ENCODE assay signal across 7 cellular contexts in the genomic region with DNA sequence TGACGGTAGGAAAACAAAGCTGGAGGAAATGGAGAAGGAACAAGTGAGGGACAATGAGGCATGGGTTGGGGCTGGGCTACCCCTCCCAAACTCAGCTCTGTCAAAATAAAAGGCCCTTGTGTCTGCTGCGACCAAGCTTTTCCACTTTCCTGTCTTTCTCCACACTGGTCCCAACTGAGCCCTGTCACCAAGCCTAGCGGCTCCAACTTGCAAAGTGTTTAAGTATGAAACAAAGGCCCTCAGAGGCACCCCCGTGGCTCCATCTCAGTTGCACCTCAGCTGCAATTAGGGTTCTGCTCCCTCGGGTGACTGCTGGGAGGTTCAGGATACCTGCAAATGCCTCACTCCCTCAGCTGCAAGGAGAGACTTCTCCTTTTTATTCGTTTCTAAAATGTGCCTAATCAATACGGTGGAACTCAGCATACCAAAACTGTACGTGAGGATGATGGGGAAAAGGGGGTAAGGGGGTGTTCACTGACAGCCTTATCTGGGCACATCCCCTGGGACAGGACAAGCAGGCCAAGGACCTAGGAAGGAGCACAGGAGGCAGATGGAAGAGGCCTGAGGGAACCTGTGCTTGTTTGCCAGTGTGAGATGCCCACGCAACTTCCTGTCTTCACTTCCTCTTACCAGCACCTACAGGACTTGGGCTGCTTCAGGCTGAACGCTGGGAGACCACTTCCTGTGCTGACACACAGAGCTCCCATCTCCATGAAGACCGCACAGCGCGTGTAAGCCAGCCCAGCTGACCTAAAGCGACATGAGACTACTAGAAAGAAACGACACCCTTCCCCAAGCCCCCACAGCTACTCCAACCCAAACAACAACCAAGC. TPM values are rescaled to one million over a fixed set of nuclear protein-coding genes. Genes with fewer than 3 reads are reported as not detected.
DNase-seq lines count a peak whose midpoint lies in the region; ATAC-seq and TF ChIP-seq lines count a peak whose summit lies in the region.

No MANE protein-coding gene starts in this region.

- peak overlapping the region; percentile 54 to 90 (median 76) for H3K4me3 Mint-ChIP-seq in IgD-negative memory B cell
- H3K4me3 Mint-ChIP-seq in activated CD4-positive, alpha-beta memory T cell treated with anti-CD3 and anti-CD28 coated beads for 36 hours = peak overlapping the region; percentile 76

- H3K36me3 Mint-ChIP-seq in IgD-negative memory B cell = peaks cover 16% of the 10 kb centered on the region
- peaks cover 91% of the 10 kb centered on the region for H3K36me3 Mint-ChIP-seq in activated CD4-positive, alpha-beta memory T cell treated with anti-CD3 and anti-CD28 coated beads for 36 hours

- H3K4me1 ChIP-seq in esophagus muscularis mucosa = peaks cover 16 to 37% (median 31%) of the 10 kb centered on the region in 4 donors

- H3K9me3 ChIP-seq in esophagus muscularis mucosa = no peaks in the 10 kb centered on the region

- POLR2A ChIA-PET in activated CD4-positive, alpha-beta memory T cell treated with anti-CD3 and anti-CD28 coated beads for 36 hours (lab: Charles Lee) = interaction anchor here (1.0 to 6.1 kb wide), 13 partner anchors 9 to 228 kb away, joined by 3 to 96 read pairs (median 11); a partner anchor contains a TSS

- intact Hi-C loops in activated CD4-positive, alpha-beta memory T cell treated with anti-CD3 and anti-CD28 coated beads for 36 hours (cut with micrococcal nuclease) = loop anchor here (1.0 to 2.0 kb wide), 6 partner anchors 9 to 127 kb away; a partner anchor contains a TSS
- intact Hi-C loops in esophagus muscularis mucosa (cut with DNase I) = loop anchor here (5.0 kb wide), 1 partner anchor 134 kb away; no protein-coding TSS in a partner anchor

- TF ChIP-seq CTCF in esophagus muscularis mucosa (IDR thresholded peaks at IDR 0.05) = no peak

- peak overlapping the region; percentile 85 to 99 (median 98) for H3K27ac Mint-ChIP-seq in IgD-negative memory B cell
- peak overlapping the region; percentile 99 for H3K27ac Mint-ChIP-seq in activated CD4-positive, alpha-beta memory T cell treated with anti-CD3 and anti-CD28 coated beads for 36 hours

- H3K4me3 ChIP-seq in esophagus muscularis mucosa = no peak overlapping the region

- no peak for TF ChIP-seq POLR2A in esophagus muscularis mucosa (IDR thresholded peaks at IDR 0.05; ENCODE audit: low read depth)

- H3K36me3 ChIP-seq in esophagus muscularis mucosa = peaks cover 53 to 97% (median 93%) of the 10 kb centered on the region in 4 donors

- no peaks in the 10 kb centered on the region for H3K27me3 ChIP-seq in esophagus muscularis mucosa

- CTCF ChIA-PET in activated CD4-positive, alpha-beta memory T cell treated with anti-CD3 and anti-CD28 coated beads for 36 hours (lab: Charles Lee) = interaction anchor here (0.6 to 8.4 kb wide), 17 partner anchors 9 to 138 kb away, joined by 3 to 288 read pairs (median 5); a partner anchor contains a TSS

- TF ChIP-seq EP300 in esophagus muscularis mucosa (IDR thresholded peaks at IDR 0.05) = no peak

- peaks cover 45 to 77% (median 57%) of the 10 kb centered on the region in 3 donors for H3K4me1 Mint-ChIP-seq in IgD-negative memory B cell
- H3K4me1 Mint-ChIP-seq in activated CD4-positive, alpha-beta memory T cell treated with anti-CD3 and anti-CD28 coated beads for 36 hours (ENCODE audit: low read depth) = peaks cover 87% of the 10 kb centered on the region

- peak overlapping the region; percentile 28 to 57 (median 46) for H3K27ac ChIP-seq in esophagus muscularis mucosa (replicated peaks in 1 of 4)

- peak; percentile 87 for ATAC-seq in GM19463 (IDR thresholded peaks at IDR 0.05; ENCODE audit: unreplicated experiment)

- 63% methylated on average over 15 of the region's 15 CpGs for WGBS in esophagus muscularis mucosa

- H3K27me3 Mint-ChIP-seq in IgD-negative memory B cell = no peaks in the 10 kb centered on the region
- no peaks in the 10 kb centered on the region for H3K27me3 Mint-ChIP-seq in activated CD4-positive, alpha-beta memory T cell treated with anti-CD3 and anti-CD28 coated beads for 36 hours

- H3K9me3 Mint-ChIP-seq in IgD-negative memory B cell = no peaks in the 10 kb centered on the region
- H3K9me3 Mint-ChIP-seq in activated CD4-positive, alpha-beta memory T cell treated with anti-CD3 and anti-CD28 coated beads for 36 hours = no peaks in the 10 kb centered on the region

- DNase-seq in activated CD4-positive, alpha-beta memory T cell treated with anti-CD3 and anti-CD28 coated beads for 36 hours = peak; percentile 92
- DNase-seq in esophagus muscularis mucosa (ENCODE audit: extremely low spot score) = no peak
- DNase-seq in stimulated activated CD4-positive, alpha-beta T cell treated with anti-CD3 and anti-CD28 coated beads, Interleukin-15, amount 100 ng/mL, for 1 hour (ENCODE audit: low read depth in 1 of 2, low spot score in 1 of 2) = peak; percentile 45 to 62
- DNase-seq in NCI-H2107 treated with DMSO at 0.1 percent for 48 hours (lab: John Stamatoyannopoulos, UW; ENCODE audit: unreplicated experiment) = no peak
- no peak for DNase-seq in hepatic stellate cell (ENCODE audit: low spot score)

RNA-seq across cellular contexts. Expression of a gene that starts 8.9 kb away (rescaled TPM):
- 8.1 TPM for polyA plus RNA-seq in IgD-negative memory B cell
- total RNA-seq in activated CD4-positive, alpha-beta memory T cell treated with anti-CD3 and anti-CD28 coated beads for 36 hours = 10 to 100 TPM; 27.7 to 30.2 TPM
- 1 to 10 TPM; 4.5 to 8.7 (median 6.7) TPM for total RNA-seq in esophagus muscularis mucosa

RNA-seq across cellular contexts. Expression of a gene that starts 9.8 kb away (rescaled TPM):
- 125 TPM for polyA plus RNA-seq in IgD-negative memory B cell
- 10 to 100 TPM; 33.4 to 35.0 TPM for total RNA-seq in activated CD4-positive, alpha-beta memory T cell treated with anti-CD3 and anti-CD28 coated beads for 36 hours
- 10 to 100 TPM; 12.4 to 25.8 (median 22.5) TPM for total RNA-seq in esophagus muscularis mucosa

RNA-seq across cellular contexts. Expression of a gene that starts 16.9 kb away (rescaled TPM):
- polyA plus RNA-seq in IgD-negative memory B cell = 264 TPM
- 10 to 100 TPM; 36.5 to 39.3 TPM for total RNA-seq in activated CD4-positive, alpha-beta memory T cell treated with anti-CD3 and anti-CD28 coated beads for 36 hours
- under 1 TPM in 1 of 4 donors, not detected in 3; 0.66 TPM for total RNA-seq in esophagus muscularis mucosa

RNA-seq across cellular contexts. Expression of a gene that starts 31.4 kb away (rescaled TPM):
- polyA plus RNA-seq in IgD-negative memory B cell = 165 TPM
- 100 to 1,000 TPM; 289 to 312 TPM for total RNA-seq in activated CD4-positive, alpha-beta memory T cell treated with anti-CD3 and anti-CD28 coated beads for 36 hours
- 100 to 1,000 TPM in 1 of 4 donors, 10 to 100 TPM in 3; 62.3 to 105 (median 81.3) TPM for total RNA-seq in esophagus muscularis mucosa

RNA-seq across cellular contexts. Expression of a gene that starts 32.3 kb away (rescaled TPM):
- polyA plus RNA-seq in IgD-negative memory B cell = 21.1 TPM
- total RNA-seq in activated CD4-positive, alpha-beta memory T cell treated with anti-CD3 and anti-CD28 coated beads for 36 hours = 100 to 1,000 TPM; 192 to 196 TPM
- total RNA-seq in esophagus muscularis mucosa = 10 to 100 TPM; 13.9 to 26.1 (median 24.7) TPM

Comparison
In these comparisons a context has a peak if more than half of its experiments do, and no peak if none do; other contexts are left out.
1. DNase-seq: peak in activated CD4-positive, alpha-beta memory T cell treated with anti-CD3 and anti-CD28 coated beads for 36 hours (single experiment) and stimulated activated CD4-positive, alpha-beta T cell treated with anti-CD3 and anti-CD28 coated beads, Interleukin-15, amount 100 ng/mL, for 1 hour (2 of 2); none in esophagus muscularis mucosa (single experiment), NCI-H2107 treated with DMSO at 0.1 percent for 48 hours (single experiment) and hepatic stellate cell (single experiment).
2. RNA of a gene that starts 16.9 kb away (total RNA-seq): 36.5 to 39.3 TPM in activated CD4-positive, alpha-beta memory T cell treated with anti-CD3 and anti-CD28 coated beads for 36 hours; 0.66 TPM in esophagus muscularis mucosa; every median in the first group is over 10 times any median in the second.